1 cellular context compared by ENCODE assay signal in genomic region chr2:69102234-69102633, GRCh38.
TF ChIP-seq lines count a peak whose summit lies in the region.

No MANE protein-coding gene starts in this region.

TF ChIP-seq in WTC11, 78 proteins besides CTCF, POLR2A, EP300 and RAD21 (continued from another document):
- TF ChIP-seq ZNF532 (CRISPR knock-in tag; IDR thresholded peaks at IDR 0.05; ENCODE audit: borderline replicate concordance) (no peak), OVOL2 (CRISPR knock-in tag; IDR thresholded peaks at IDR 0.05; ENCODE audit: borderline replicate concordance) (no peak), ZNF512 (CRISPR knock-in tag; IDR thresholded peaks at IDR 0.05; ENCODE audit: borderline replicate concordance) (no peak)
TF ChIP-seq in WTC11: peak in this region for 0.
